37 cellular contexts compared by ENCODE assay signal in the genomic region with DNA sequence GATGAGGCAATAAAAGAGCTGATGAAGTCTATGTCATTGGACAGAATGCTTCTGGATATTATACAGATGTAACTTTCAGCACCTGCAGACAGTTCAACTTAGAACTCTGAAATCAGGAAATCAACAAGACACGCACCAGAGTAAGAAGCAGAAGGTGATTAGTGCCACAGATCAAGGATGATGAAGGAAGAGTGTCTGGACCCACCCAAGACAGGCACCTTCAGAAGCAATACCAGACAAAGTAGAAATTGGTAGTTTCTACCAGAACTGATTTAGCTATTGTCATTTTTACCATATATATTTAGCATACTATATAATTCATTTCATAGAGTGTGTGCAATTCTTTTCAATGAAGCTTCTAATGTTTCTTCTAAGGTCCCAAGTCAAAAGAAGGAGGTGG.
DNase-seq lines count a peak whose midpoint lies in the region; ATAC-seq, FAIRE-seq and TF ChIP-seq lines count a peak whose summit lies in the region.
"Had no signal": no experiment of that assay in that cellular context is flagged by ENCODE, and none has a peak within 500 bp of the region (broad histone marks: within the 10 kb centered on the region; RNA-seq: fewer than 3 reads in every experiment).

No MANE protein-coding gene starts in this region.

- H2AFZ ChIP-seq in smooth muscle cell (ENCODE audit: low read depth), result peak overlapping the region; percentile 12

- peaks cover 8% of the 10 kb centered on the region for H3K36me3 Mint-ChIP-seq in mesothelial cell of epicardium
- H3K36me3 Mint-ChIP-seq: CD14-positive monocyte; CD4-positive, alpha-beta memory T cell; CD4-positive, CD25-positive, alpha-beta regulatory T cell; CD8-positive, alpha-beta memory T cell; CD8-positive, alpha-beta T cell had no signal

- no peak overlapping the region for H3K4me3 Mint-ChIP-seq in mesothelial cell of epicardium
- H3K4me3 Mint-ChIP-seq: B cell; CD14-positive monocyte; CD4-positive, alpha-beta T cell; CD4-positive, CD25-positive, alpha-beta regulatory T cell; CD8-positive, alpha-beta memory T cell; CD8-positive, alpha-beta T cell had no signal

- CTCF ChIA-PET in HEK293 (lab: Yijun Ruan, JAX), result no interaction called here

- peaks cover 64% of the 10 kb centered on the region for H3K4me1 Mint-ChIP-seq in mesothelial cell of epicardium
- H3K4me1 Mint-ChIP-seq: B cell; CD14-positive monocyte; CD4-positive, alpha-beta memory T cell; CD4-positive, CD25-positive, alpha-beta regulatory T cell; CD8-positive, alpha-beta memory T cell had no signal

- POLR2A ChIA-PET in HEK293 (lab: Yijun Ruan, JAX), result no interaction called here

- peaks cover 16% of the 10 kb centered on the region for H3F3A ChIP-seq in smooth muscle cell (ENCODE audit: low read depth)

- no peak overlapping the region for H3K4me2 ChIP-seq in smooth muscle cell
- H3K4me2 ChIP-seq: A549; BLaER1; BLaER1 treated with 17β-estradiol and CSF1 and Interleukin-3, amounts not matched to agents 10 nM and 100 nM had no signal

- no peaks in the 10 kb centered on the region for H3K27me3 ChIP-seq in bronchial epithelial cell (ENCODE audit: control insufficient read depth, insufficient read depth, low read length)
- no peaks in the 10 kb centered on the region for H3K27me3 ChIP-seq in smooth muscle cell (ENCODE audit: low read depth)
- no peaks in the 10 kb centered on the region for H3K27me3 ChIP-seq in prostate gland (replicated peaks; ENCODE audit: insufficient read depth)
- H3K27me3 ChIP-seq: BE2C; BLaER1; BLaER1 treated with 17β-estradiol and CSF1 and Interleukin-3, amounts not matched to agents 10 nM and 100 nM had no signal

- WGBS in smooth muscle cell (ENCODE audit: low lambda C conversion rate), result 92% methylated on average over 1 of the region's 1 CpG
- 93% methylated on average over 1 of the region's 1 CpG for WGBS in prostate gland

- H3K36me3 ChIP-seq in HEK293 (ENCODE audit: control insufficient read depth in 2 of 2, insufficient read depth in 1 of 2, low read length in 2 of 2) (no peaks in the 10 kb centered on the region), bronchial epithelial cell (ENCODE audit: control insufficient read depth, insufficient read depth, low read length) (no peaks in the 10 kb centered on the region), smooth muscle cell (ENCODE audit: low read depth) (no peaks in the 10 kb centered on the region), prostate gland (no peaks in the 10 kb centered on the region)
- H3K36me3 ChIP-seq: BE2C; BLaER1; BLaER1 treated with 17β-estradiol and CSF1 and Interleukin-3, amounts not matched to agents 10 nM and 100 nM had no signal

- H3K4me1 ChIP-seq in HEK293 (ENCODE audit: control insufficient read depth, insufficient read depth, low read length), result no peaks in the 10 kb centered on the region
- H3K4me1 ChIP-seq in smooth muscle cell (ENCODE audit: low read depth), result no peaks in the 10 kb centered on the region
- H3K4me1 ChIP-seq in prostate gland (replicated peaks), result no peaks in the 10 kb centered on the region
- H3K4me1 ChIP-seq: A549; BE2C; BLaER1; BLaER1 treated with 17β-estradiol and CSF1 and Interleukin-3, amounts not matched to agents 10 nM and 100 nM; Caco-2 had no signal

- intact Hi-C loops in prostate gland (cut with DNase I), result no loop called here

- no peak overlapping the region for H3K27ac ChIP-seq in HEK293 (ENCODE audit: extremely low read depth, low read depth, low read length)
- peak overlapping the region; percentile 92 for H3K27ac ChIP-seq in smooth muscle cell (ENCODE audit: low read depth)
- H3K27ac ChIP-seq in prostate gland, result no peak overlapping the region
- H3K27ac ChIP-seq: 22Rv1; A549; BLaER1; BLaER1 treated with 17β-estradiol and CSF1 and Interleukin-3, amounts not matched to agents 10 nM and 100 nM; C4-2B had no signal

- H3K9me3 ChIP-seq in HEK293 (ENCODE audit: control insufficient read depth, insufficient read depth, low read depth, low read length) (no peaks in the 10 kb centered on the region), smooth muscle cell (replicated peaks; ENCODE audit: low read depth) (no peaks in the 10 kb centered on the region), prostate gland (no peaks in the 10 kb centered on the region)
- H3K9me3 ChIP-seq: A549, BE2C, BLaER1, Caco-2 had no signal

- no peaks in the 10 kb centered on the region for H3K27me3 Mint-ChIP-seq in mesothelial cell of epicardium (ENCODE audit: low read depth)

- ATAC-seq in HG03442 (IDR thresholded peaks at IDR 0.05; ENCODE audit: unreplicated experiment), result no peak
- no peak for ATAC-seq in GM18505 (IDR thresholded peaks at IDR 0.05; ENCODE audit: unreplicated experiment)
- ATAC-seq: A549; CD8-positive, alpha-beta T cell had no signal

- H3K4me3 ChIP-seq in HEK293 (ENCODE audit: low read depth, low read length) (no peak overlapping the region), bronchial epithelial cell (ENCODE audit: low read depth, low read length) (no peak overlapping the region), smooth muscle cell (no peak overlapping the region), prostate gland (no peak overlapping the region)
- H3K4me3 ChIP-seq: A549; BLaER1; BLaER1 treated with 17β-estradiol and CSF1 and Interleukin-3, amounts not matched to agents 10 nM and 100 nM had no signal

- H4K20me1 ChIP-seq in smooth muscle cell (ENCODE audit: low read depth), result no peaks in the 10 kb centered on the region
- H4K20me1 ChIP-seq: BLaER1; BLaER1 treated with 17β-estradiol and CSF1 and Interleukin-3, amounts not matched to agents 10 nM and 100 nM had no signal

- no peak overlapping the region for H3K9ac ChIP-seq in smooth muscle cell (ENCODE audit: low read depth)
- H3K9ac ChIP-seq: BLaER1; BLaER1 treated with 17β-estradiol and CSF1 and Interleukin-3, amounts not matched to agents 10 nM and 100 nM had no signal

- TF ChIP-seq CTCF in HEK293 (tag by site-specific recombination; IDR thresholded peaks at IDR 0.05), result no peak
- TF ChIP-seq CTCF in bronchial epithelial cell (IDR thresholded peaks at IDR 0.05; ENCODE audit: insufficient read depth, low read length, severe bottlenecking), result no peak
- no peak for TF ChIP-seq CTCF in mesothelial cell of epicardium (IDR thresholded peaks at IDR 0.05; ENCODE audit: unreplicated experiment)
- TF ChIP-seq CTCF in smooth muscle cell (IDR thresholded peaks at IDR 0.05; ENCODE audit: borderline replicate concordance, insufficient read depth, poor library complexity, severe bottlenecking), result no peak
- no peak for TF ChIP-seq CTCF in prostate gland (IDR thresholded peaks at IDR 0.05)

- H3K27ac Mint-ChIP-seq in mesothelial cell of epicardium, result peak overlapping the region; percentile 81
- H3K27ac Mint-ChIP-seq: B cell; CD14-positive monocyte; CD4-positive, alpha-beta memory T cell; CD4-positive, alpha-beta T cell; CD4-positive, CD25-positive, alpha-beta regulatory T cell; CD8-positive, alpha-beta memory T cell; CD8-positive, alpha-beta T cell had no signal

- FAIRE-seq in bronchial epithelial cell (lab: Jason Lieb, UNC), result peak; percentile 7
- FAIRE-seq: A204.1, A549, D721Med had no signal

- no peak for DNase-seq in bronchial epithelial cell (ENCODE audit: low read depth)
- no peak for DNase-seq in mesothelial cell of epicardium (ENCODE audit: low spot score in 2 of 2, unreplicated experiment in 2 of 2)
- DNase-seq in smooth muscle cell (lab: John Stamatoyannopoulos, UW; ENCODE audit: unreplicated experiment), result no peak
- DNase-seq in NCI-H2227 treated with DMSO at 0.1 percent for 48 hours (lab: John Stamatoyannopoulos, UW), result no peak
- no peak for DNase-seq in prostate gland (ENCODE audit: low spot score)
- DNase-seq: 8988T; ACHN; AML-193; BE2C; C1 segment of cervical spinal cord; Caco-2; Calu3; CD4-positive, alpha-beta memory T cell; CD4-positive, alpha-beta T cell; CD4-positive, CD25-positive, alpha-beta regulatory T cell; CD8-positive, alpha-beta memory T cell; CD8-positive, alpha-beta T cell; COR-L47; DMS 273 treated with DMSO at 0.1 percent for 48 hours; DMS153; DMS53; DMS79; DMS79 treated with DMSO at 0.1 percent for 48 hours; DND-41; EL had no signal

- H3K9me3 Mint-ChIP-seq in mesothelial cell of epicardium, result peaks cover 8% of the 10 kb centered on the region
- H3K9me3 Mint-ChIP-seq: CD4-positive, alpha-beta T cell; CD4-positive, CD25-positive, alpha-beta regulatory T cell; CD8-positive, alpha-beta T cell had no signal

- H3K79me2 ChIP-seq in smooth muscle cell (ENCODE audit: low read depth), result no peaks in the 10 kb centered on the region

- TF ChIP-seq POLR2A in GM18505 (IDR thresholded peaks at IDR 0.05; ENCODE audit: borderline replicate concordance, extremely low read depth, insufficient read depth, insufficient read length), result no peak
- TF ChIP-seq POLR2A in prostate gland (IDR thresholded peaks at IDR 0.05), result no peak

TF ChIP-seq in HEK293, 187 proteins besides CTCF, POLR2A, EP300 and RAD21:
- TF ChIP-seq HOXC10 (CRISPR knock-in tag; IDR thresholded peaks at IDR 0.05), result no peak
- TF ChIP-seq ZBTB10 (tag by site-specific recombination; IDR thresholded peaks at IDR 0.05), result no peak
- TF ChIP-seq ZNF785 (tag by site-specific recombination; IDR thresholded peaks at IDR 0.05), result no peak
- no peak for TF ChIP-seq HOXD13 (CRISPR knock-in tag; IDR thresholded peaks at IDR 0.05; ENCODE audit: borderline replicate concordance)
- peak; percentile 94 for TF ChIP-seq ZNF677 (tag by site-specific recombination; IDR thresholded peaks at IDR 0.05)
- no peak for TF ChIP-seq ZXDB (tag by site-specific recombination; IDR thresholded peaks at IDR 0.05)
